3 cellular contexts compared by ENCODE assay signal in genomic region chr19:27729332-27729731, GRCh38.
"Had no signal": no experiment of that assay in that cellular context is flagged by ENCODE, and none has a peak within 500 bp of the region (broad histone marks: within the 10 kb centered on the region; RNA-seq: fewer than 3 reads in every experiment).

No MANE protein-coding gene starts in this region.

- DNase-seq: GDM1, GF-D8 had no signal

- ATAC-seq: GM12878 had no signal

- H3K4me3 ChIP-seq: GM12878 had no signal
